7 cellular contexts compared by ENCODE assay signal in genomic region chr18:46528037-46528436, GRCh38.
"Had no signal": no experiment of that assay in that cellular context is flagged by ENCODE, and none has a peak within 500 bp of the region (broad histone marks: within the 10 kb centered on the region; RNA-seq: fewer than 3 reads in every experiment).

No MANE protein-coding gene starts in this region.

- H3K36me3 ChIP-seq: HAP-1 had no signal

- H3K9ac ChIP-seq: GM23248 had no signal

- H3K4me3 ChIP-seq: GM23248, HAP-1 had no signal

- DNase-seq: GM23248, GOT3, H7, KBM-7 had no signal

- H3K27ac ChIP-seq: GM23248, HL-60 had no signal

- H3K9me3 ChIP-seq: HAP-1 had no signal

- ATAC-seq: HepG2 had no signal

- H2AFZ ChIP-seq: GM23248 had no signal

- H3K4me1 ChIP-seq: HAP-1 had no signal
